ENCODE assay signal across 13 cellular contexts in genomic region chrX:153774576-153775292, GRCh38. TPM values are rescaled to one million over a fixed set of nuclear protein-coding genes. Genes with fewer than 3 reads are reported as not detected.
DNase-seq lines count a peak whose midpoint lies in the region; ATAC-seq, FAIRE-seq and TF ChIP-seq lines count a peak whose summit lies in the region.
"Had no signal": no experiment of that assay in that cellular context is flagged by ENCODE, and none has a peak within 500 bp of the region (broad histone marks: within the 10 kb centered on the region; RNA-seq: fewer than 3 reads in every experiment).

No MANE protein-coding gene starts in this region.

- TF ChIP-seq POLR2A in right lobe of liver (IDR thresholded peaks at IDR 0.05) (no peak), HepG2 (IDR thresholded peaks at IDR 0.05; ENCODE audit: insufficient read depth in 1 of 2, low read depth in 2 of 2, low read length in 2 of 2) (no peak), body of pancreas (IDR thresholded peaks at IDR 0.05) (no peak)

- ATAC-seq in right lobe of liver: no peak
- no peak for ATAC-seq in HepG2
- ATAC-seq in body of pancreas: no peak
- no peak for ATAC-seq in upper lobe of right lung

- H3K9me3 ChIP-seq in right lobe of liver (no peaks in the 10 kb centered on the region), HepG2 (ENCODE audit: low read length) (no peaks in the 10 kb centered on the region), body of pancreas (no peaks in the 10 kb centered on the region), upper lobe of right lung (no peaks in the 10 kb centered on the region)
- H3K9me3 ChIP-seq: SJCRH30 had no signal

- no peaks in the 10 kb centered on the region for H3K36me3 ChIP-seq in right lobe of liver
- no peaks in the 10 kb centered on the region for H3K36me3 ChIP-seq in HepG2 (replicated peaks in 1 of 2; ENCODE audit: control insufficient read depth in 1 of 2, insufficient read depth in 2 of 2, low read length in 2 of 2)
- H3K36me3 ChIP-seq in body of pancreas (replicated peaks in 1 of 2; ENCODE audit: insufficient read depth in 1 of 2, low read depth in 2 of 2): no peaks in the 10 kb centered on the region
- no peaks in the 10 kb centered on the region for H3K36me3 ChIP-seq in upper lobe of right lung
- H3K36me3 ChIP-seq: BLaER1, SJCRH30 had no signal

- H3K27me3 ChIP-seq in right lobe of liver (no peaks in the 10 kb centered on the region), HepG2 (ENCODE audit: control insufficient read depth in 1 of 2, insufficient read depth in 2 of 2, low read length in 2 of 2) (no peaks in the 10 kb centered on the region), body of pancreas (no peaks in the 10 kb centered on the region), upper lobe of right lung (no peaks in the 10 kb centered on the region)
- H3K27me3 ChIP-seq: BLaER1, SJCRH30 had no signal

- DNase-seq in right lobe of liver (peak in 2 of 3 donors; percentile 14 to 56), HepG2 (ENCODE audit: low spot score) (no peak), body of pancreas (peak in 3 of 4 donors; percentile 5 to 10 (median 6)), left kidney (ENCODE audit: low read depth, low spot score) (peak; percentile 49), upper lobe of right lung (peak; percentile 33), NOMO-1 treated with DMSO at 0.1 percent for 48 hours (lab: John Stamatoyannopoulos, UW; ENCODE audit: unreplicated experiment) (no peak)
- no peak for DNase-seq in effector CD8-positive, alpha-beta T cell (lab: John Stamatoyannopoulos, UW)
- DNase-seq: Kasumi-1, NCI-H1417, NCI-H2029, NCI-H510A treated with DMSO at 0.1 percent for 48 hours, SJCRH30 had no signal

- no peaks in the 10 kb centered on the region for H4K20me1 ChIP-seq in HepG2 (ENCODE audit: insufficient read depth, low read length)
- H4K20me1 ChIP-seq: BLaER1 had no signal

- H2AFZ ChIP-seq in HepG2 (ENCODE audit: low read length): no peak overlapping the region

- BruUV-seq in HepG2 (replicated peaks; lab: Mats Ljungman, UMichigan): no TSS peak

- H3K79me2 ChIP-seq in HepG2 (ENCODE audit: insufficient read depth, low read length): no peaks in the 10 kb centered on the region

- POLR2A ChIA-PET in HepG2 (lab: Yijun Ruan, JAX): no interaction called here

- intact Hi-C loops in right lobe of liver (cut with DNase I) (no loop called here), HepG2 (cut with micrococcal nuclease; ENCODE audit: unreplicated experiment) (no loop called here), body of pancreas (cut with DNase I) (no loop called here), upper lobe of right lung (cut with DNase I) (no loop called here)

- in situ Hi-C loops in HepG2 (cut with HindIII; ENCODE audit: extremely low pct_ligation_motif_present, low pct_unique_long_range_greater_than_20kb): no loop called here

- TF ChIP-seq EP300 in HepG2 (IDR thresholded peaks at IDR 0.05; ENCODE audit: low read depth in 2 of 2, low read length in 2 of 2): no peak
- TF ChIP-seq EP300 in HepG2 (CRISPR knock-in tag; IDR thresholded peaks at IDR 0.05; ENCODE audit: borderline replicate concordance): no peak

- no peak overlapping the region for H3K4me2 ChIP-seq in HepG2 (ENCODE audit: low read depth, low read length)
- H3K4me2 ChIP-seq: BLaER1 had no signal

- H3K4me3 ChIP-seq in right lobe of liver (no peak overlapping the region), HepG2 (replicated peaks in 1 of 3; ENCODE audit: insufficient read depth in 1 of 3, low read depth in 2 of 3, low read length in 3 of 3) (no peak overlapping the region), body of pancreas (no peak overlapping the region), upper lobe of right lung (no peak overlapping the region)
- H3K4me3 ChIP-seq: BLaER1, SJCRH30 had no signal

- no peak for TF ChIP-seq RAD21 in HepG2 (CRISPR knock-in tag; IDR thresholded peaks at IDR 0.05)

- no peak overlapping the region for H3K9ac ChIP-seq in HepG2 (ENCODE audit: insufficient read depth, low read depth, low read length)
- H3K9ac ChIP-seq: BLaER1 had no signal

- FAIRE-seq in HepG2 (lab: Jason Lieb, UNC): no peak

- H3K27ac ChIP-seq in right lobe of liver (no peak overlapping the region), HepG2 (ENCODE audit: extremely low read length, insufficient read depth, low read length) (no peak overlapping the region), body of pancreas (no peak overlapping the region), upper lobe of right lung (no peak overlapping the region)
- H3K27ac ChIP-seq: BLaER1, SJCRH30 had no signal

- TF ChIP-seq CTCF in right lobe of liver (IDR thresholded peaks at IDR 0.05) (no peak), HepG2 (CRISPR knock-in tag; IDR thresholded peaks at IDR 0.05) (no peak), body of pancreas (IDR thresholded peaks at IDR 0.05) (no peak), upper lobe of right lung (IDR thresholded peaks at IDR 0.05) (no peak)

- CTCF ChIA-PET in HepG2 (lab: Yijun Ruan, JAX; ENCODE audit: low intra/inter-chr PET ratio, low total read pairs): no interaction called here

- WGBS in right lobe of liver (ENCODE audit: insufficient coverage, low coverage, low lambda C conversion rate, missing lambda C conversion rate): 100% methylated on average over 1 of the region's 37 CpGs
- no CpG with 5 or more reads among the region's 37 CpGs for WGBS in HepG2 (ENCODE audit: low lambda C conversion rate)
- 86% methylated on average over 14 of the region's 37 CpGs; no CpG with 5 or more reads in 1 of the 2 donors for WGBS in body of pancreas, 2 donors

- H3K4me1 ChIP-seq in right lobe of liver (no peaks in the 10 kb centered on the region), HepG2 (ENCODE audit: insufficient read depth, low read length) (no peaks in the 10 kb centered on the region), body of pancreas (no peaks in the 10 kb centered on the region), upper lobe of right lung (no peaks in the 10 kb centered on the region)
- H3K4me1 ChIP-seq: SJCRH30 had no signal

RNA-seq across cellular contexts. Expression of gene SRPK3, which starts 6.1 kb away (rescaled TPM):
- not detected for total RNA-seq in right lobe of liver
- total RNA-seq in HepG2 (2016; rRNA removed; fragmentation: Illumina TruSeq; extraction: Trizol): 0.22 TPM in 1 of 2 replicates, not detected in the other
- not detected in 2 replicates for total RNA-seq in HepG2 (2016; cell fraction: cytosol; rRNA removed; fragmentation: Illumina TruSeq; extraction: Trizol; ENCODE audit: low read depth)
- 0.09 TPM in 1 of 2 replicates, not detected in the other for total RNA-seq in HepG2 (2016; cell fraction: insoluble cytoplasmic fraction; rRNA removed; fragmentation: Illumina TruSeq; extraction: Trizol)
- total RNA-seq in HepG2 (2016; cell fraction: membrane; rRNA removed; fragmentation: Illumina TruSeq; extraction: Trizol): 0.07 TPM in 1 of 2 replicates, not detected in the other
- not detected in 2 replicates for total RNA-seq in HepG2 (2016; cell fraction: nucleus; rRNA removed; fragmentation: Illumina TruSeq; extraction: Trizol)
- polyA plus RNA-seq in HepG2 (2011; rRNA removed): 0.10 and 0.30 TPM in 2 replicates
- polyA plus RNA-seq in HepG2 (2011; cell fraction: cytosol; rRNA removed): 0.03 and 0.13 TPM in 2 replicates
- 0.93 and 2.1 TPM in 2 replicates for polyA plus RNA-seq in HepG2 (2011; cell fraction: nucleus; rRNA removed)
- polyA plus RNA-seq in HepG2 (2012): 0.07 and 0.15 TPM in 2 replicates
- 0.16 and 0.37 TPM in 2 replicates for polyA plus RNA-seq in HepG2 (2016; cell fraction: cytosol; fragmentation: Illumina TruSeq; extraction: Trizol; ENCODE audit: low read depth)
- not detected in 2 replicates for polyA plus RNA-seq in HepG2 (2016; cell fraction: insoluble cytoplasmic fraction; fragmentation: Illumina TruSeq; extraction: Trizol; ENCODE audit: low read depth)
- 0.14 TPM in 1 of 2 replicates, not detected in the other for polyA plus RNA-seq in HepG2 (2016; cell fraction: membrane; fragmentation: Illumina TruSeq; extraction: Trizol; ENCODE audit: low read depth)
- 0.57 TPM in 1 of 2 replicates, not detected in the other for polyA plus RNA-seq in HepG2 (2016; cell fraction: nucleus; fragmentation: Illumina TruSeq; extraction: Trizol; ENCODE audit: insufficient read depth, low read depth)
- polyA minus RNA-seq in HepG2 (2011; rRNA and poly(A)+ RNA removed; ENCODE audit: low replicate concordance): 0.06 TPM in 1 of 2 replicates, not detected in the other
- polyA minus RNA-seq in HepG2 (2011; cell fraction: cytosol; rRNA and poly(A)+ RNA removed): not detected in 2 replicates
- polyA minus RNA-seq in HepG2 (2011; cell fraction: nucleus; rRNA and poly(A)+ RNA removed): not detected in 2 replicates
- not detected for total RNA-seq in body of pancreas
- not detected for total RNA-seq in upper lobe of right lung

RNA-seq across cellular contexts. Expression of gene PLXNB3, which starts 10.7 kb away (rescaled TPM):
- total RNA-seq in right lobe of liver (1 to 10 TPM in 3 of 6 experiments, under 1 TPM in 3; 0.55 to 1.7 (median 0.94) TPM), HepG2 (2016; rRNA removed; fragmentation: Illumina TruSeq; extraction: Trizol) (1.2 and 3.0 TPM in 2 replicates), body of pancreas (10 to 100 TPM in 1 of 2 donors, 1 to 10 TPM in 1; 4.2 to 13.2 TPM), upper lobe of right lung (3.3 TPM)
- 0.20 and 0.62 TPM in 2 replicates for total RNA-seq in HepG2 (2016; cell fraction: cytosol; rRNA removed; fragmentation: Illumina TruSeq; extraction: Trizol; ENCODE audit: low read depth)
- total RNA-seq in HepG2 (2016; cell fraction: insoluble cytoplasmic fraction; rRNA removed; fragmentation: Illumina TruSeq; extraction: Trizol): 0.51 and 3.2 TPM in 2 replicates
- total RNA-seq in HepG2 (2016; cell fraction: membrane; rRNA removed; fragmentation: Illumina TruSeq; extraction: Trizol): 0.90 and 1.4 TPM in 2 replicates
- 3.6 and 5.9 TPM in 2 replicates for total RNA-seq in HepG2 (2016; cell fraction: nucleus; rRNA removed; fragmentation: Illumina TruSeq; extraction: Trizol)
- 6.9 and 8.1 TPM in 2 replicates for polyA plus RNA-seq in HepG2 (2011; rRNA removed)
- 2.0 and 3.8 TPM in 2 replicates for polyA plus RNA-seq in HepG2 (2011; cell fraction: cytosol; rRNA removed)
- 40.4 and 58.7 TPM in 2 replicates for polyA plus RNA-seq in HepG2 (2011; cell fraction: nucleus; rRNA removed)
- polyA plus RNA-seq in HepG2 (2012): 3.4 and 5.7 TPM in 2 replicates
- polyA plus RNA-seq in HepG2 (2016; cell fraction: cytosol; fragmentation: Illumina TruSeq; extraction: Trizol; ENCODE audit: low read depth): 0.61 and 0.93 TPM in 2 replicates
- polyA plus RNA-seq in HepG2 (2016; cell fraction: insoluble cytoplasmic fraction; fragmentation: Illumina TruSeq; extraction: Trizol; ENCODE audit: low read depth): 1.8 and 2.9 TPM in 2 replicates
- 2.0 and 2.3 TPM in 2 replicates for polyA plus RNA-seq in HepG2 (2016; cell fraction: membrane; fragmentation: Illumina TruSeq; extraction: Trizol; ENCODE audit: low read depth)
- 20.2 and 27.0 TPM in 2 replicates for polyA plus RNA-seq in HepG2 (2016; cell fraction: nucleus; fragmentation: Illumina TruSeq; extraction: Trizol; ENCODE audit: insufficient read depth, low read depth)
- polyA minus RNA-seq in HepG2 (2011; rRNA and poly(A)+ RNA removed; ENCODE audit: low replicate concordance): 0.68 and 8.0 TPM in 2 replicates
- polyA minus RNA-seq in HepG2 (2011; cell fraction: cytosol; rRNA and poly(A)+ RNA removed): 5.1 and 5.5 TPM in 2 replicates
- 5.0 and 6.8 TPM in 2 replicates for polyA minus RNA-seq in HepG2 (2011; cell fraction: nucleus; rRNA and poly(A)+ RNA removed)

RNA-seq across cellular contexts. Expression of gene IDH3G, which starts 19.4 kb away (rescaled TPM):
- total RNA-seq in right lobe of liver (10 to 100 TPM; 19.4 to 70.1 (median 27.4) TPM), HepG2 (2016; rRNA removed; fragmentation: Illumina TruSeq; extraction: Trizol) (16.2 and 18.7 TPM in 2 replicates), body of pancreas (10 to 100 TPM; 25.2 to 27.7 TPM), upper lobe of right lung (42.7 TPM)
- 13.0 and 13.1 TPM in 2 replicates for total RNA-seq in HepG2 (2016; cell fraction: cytosol; rRNA removed; fragmentation: Illumina TruSeq; extraction: Trizol; ENCODE audit: low read depth)
- 17.8 and 20.1 TPM in 2 replicates for total RNA-seq in HepG2 (2016; cell fraction: insoluble cytoplasmic fraction; rRNA removed; fragmentation: Illumina TruSeq; extraction: Trizol)
- 8.6 and 11.1 TPM in 2 replicates for total RNA-seq in HepG2 (2016; cell fraction: membrane; rRNA removed; fragmentation: Illumina TruSeq; extraction: Trizol)
- 12.0 and 15.0 TPM in 2 replicates for total RNA-seq in HepG2 (2016; cell fraction: nucleus; rRNA removed; fragmentation: Illumina TruSeq; extraction: Trizol)
- polyA plus RNA-seq in HepG2 (2011; rRNA removed): 35.5 and 36.0 TPM in 2 replicates
- polyA plus RNA-seq in HepG2 (2011; cell fraction: cytosol; rRNA removed): 26.8 and 43.0 TPM in 2 replicates
- 101 and 115 TPM in 2 replicates for polyA plus RNA-seq in HepG2 (2011; cell fraction: nucleus; rRNA removed)
- polyA plus RNA-seq in HepG2 (2012): 19.4 and 20.6 TPM in 2 replicates
- polyA plus RNA-seq in HepG2 (2016; cell fraction: cytosol; fragmentation: Illumina TruSeq; extraction: Trizol; ENCODE audit: low read depth): 11.0 and 12.1 TPM in 2 replicates
- polyA plus RNA-seq in HepG2 (2016; cell fraction: insoluble cytoplasmic fraction; fragmentation: Illumina TruSeq; extraction: Trizol; ENCODE audit: low read depth): 24.4 and 28.5 TPM in 2 replicates
- 10.0 and 10.7 TPM in 2 replicates for polyA plus RNA-seq in HepG2 (2016; cell fraction: membrane; fragmentation: Illumina TruSeq; extraction: Trizol; ENCODE audit: low read depth)
- 28.9 and 29.2 TPM in 2 replicates for polyA plus RNA-seq in HepG2 (2016; cell fraction: nucleus; fragmentation: Illumina TruSeq; extraction: Trizol; ENCODE audit: insufficient read depth, low read depth)
- polyA minus RNA-seq in HepG2 (2011; rRNA and poly(A)+ RNA removed; ENCODE audit: low replicate concordance): 56.4 and 152 TPM in 2 replicates
- 11.8 and 17.8 TPM in 2 replicates for polyA minus RNA-seq in HepG2 (2011; cell fraction: cytosol; rRNA and poly(A)+ RNA removed)
- polyA minus RNA-seq in HepG2 (2011; cell fraction: nucleus; rRNA and poly(A)+ RNA removed): 16.5 and 18.6 TPM in 2 replicates

RNA-seq across cellular contexts. Expression of gene SSR4, which starts 19.7 kb away (rescaled TPM):
- total RNA-seq in right lobe of liver (100 to 1,000 TPM; 150 to 221 (median 205) TPM), HepG2 (2016; rRNA removed; fragmentation: Illumina TruSeq; extraction: Trizol) (124 and 214 TPM in 2 replicates), body of pancreas (100 to 1,000 TPM; 115 to 238 TPM), upper lobe of right lung (204 TPM)
- 180 and 198 TPM in 2 replicates for total RNA-seq in HepG2 (2016; cell fraction: cytosol; rRNA removed; fragmentation: Illumina TruSeq; extraction: Trizol; ENCODE audit: low read depth)
- total RNA-seq in HepG2 (2016; cell fraction: insoluble cytoplasmic fraction; rRNA removed; fragmentation: Illumina TruSeq; extraction: Trizol): 138 and 213 TPM in 2 replicates
- 175 and 187 TPM in 2 replicates for total RNA-seq in HepG2 (2016; cell fraction: membrane; rRNA removed; fragmentation: Illumina TruSeq; extraction: Trizol)
- 143 and 151 TPM in 2 replicates for total RNA-seq in HepG2 (2016; cell fraction: nucleus; rRNA removed; fragmentation: Illumina TruSeq; extraction: Trizol)
- polyA plus RNA-seq in HepG2 (2011; rRNA removed): 288 and 319 TPM in 2 replicates
- polyA plus RNA-seq in HepG2 (2011; cell fraction: cytosol; rRNA removed): 276 and 476 TPM in 2 replicates
- polyA plus RNA-seq in HepG2 (2011; cell fraction: nucleus; rRNA removed): 234 and 252 TPM in 2 replicates
- 198 and 204 TPM in 2 replicates for polyA plus RNA-seq in HepG2 (2012)
- polyA plus RNA-seq in HepG2 (2016; cell fraction: cytosol; fragmentation: Illumina TruSeq; extraction: Trizol; ENCODE audit: low read depth): 201 and 218 TPM in 2 replicates
- polyA plus RNA-seq in HepG2 (2016; cell fraction: insoluble cytoplasmic fraction; fragmentation: Illumina TruSeq; extraction: Trizol; ENCODE audit: low read depth): 141 and 145 TPM in 2 replicates
- polyA plus RNA-seq in HepG2 (2016; cell fraction: membrane; fragmentation: Illumina TruSeq; extraction: Trizol; ENCODE audit: low read depth): 192 and 200 TPM in 2 replicates
- 301 and 315 TPM in 2 replicates for polyA plus RNA-seq in HepG2 (2016; cell fraction: nucleus; fragmentation: Illumina TruSeq; extraction: Trizol; ENCODE audit: insufficient read depth, low read depth)
- polyA minus RNA-seq in HepG2 (2011; rRNA and poly(A)+ RNA removed; ENCODE audit: low replicate concordance): 172 and 203 TPM in 2 replicates
- polyA minus RNA-seq in HepG2 (2011; cell fraction: cytosol; rRNA and poly(A)+ RNA removed): 187 and 225 TPM in 2 replicates
- polyA minus RNA-seq in HepG2 (2011; cell fraction: nucleus; rRNA and poly(A)+ RNA removed): 34.9 TPM in 2 replicates

RNA-seq across cellular contexts. Expression of gene ABCD1, which starts 50.1 kb away (rescaled TPM):
- 10 to 100 TPM in 4 of 6 experiments, 1 to 10 TPM in 2; 8.0 to 20.8 (median 10.9) TPM for total RNA-seq in right lobe of liver
- total RNA-seq in HepG2 (2016; rRNA removed; fragmentation: Illumina TruSeq; extraction: Trizol): 10.1 and 15.9 TPM in 2 replicates
- total RNA-seq in HepG2 (2016; cell fraction: cytosol; rRNA removed; fragmentation: Illumina TruSeq; extraction: Trizol; ENCODE audit: low read depth): 1.6 and 2.0 TPM in 2 replicates
- 9.1 and 16.2 TPM in 2 replicates for total RNA-seq in HepG2 (2016; cell fraction: insoluble cytoplasmic fraction; rRNA removed; fragmentation: Illumina TruSeq; extraction: Trizol)
- 5.1 and 7.8 TPM in 2 replicates for total RNA-seq in HepG2 (2016; cell fraction: membrane; rRNA removed; fragmentation: Illumina TruSeq; extraction: Trizol)
- total RNA-seq in HepG2 (2016; cell fraction: nucleus; rRNA removed; fragmentation: Illumina TruSeq; extraction: Trizol): 14.6 and 18.2 TPM in 2 replicates
- 11.4 and 15.4 TPM in 2 replicates for polyA plus RNA-seq in HepG2 (2011; rRNA removed)
- polyA plus RNA-seq in HepG2 (2011; cell fraction: cytosol; rRNA removed): 7.2 and 9.7 TPM in 2 replicates
- 50.2 and 59.9 TPM in 2 replicates for polyA plus RNA-seq in HepG2 (2011; cell fraction: nucleus; rRNA removed)
- polyA plus RNA-seq in HepG2 (2012): 19.7 and 23.2 TPM in 2 replicates
- 2.1 and 2.2 TPM in 2 replicates for polyA plus RNA-seq in HepG2 (2016; cell fraction: cytosol; fragmentation: Illumina TruSeq; extraction: Trizol; ENCODE audit: low read depth)
- 8.6 and 12.6 TPM in 2 replicates for polyA plus RNA-seq in HepG2 (2016; cell fraction: insoluble cytoplasmic fraction; fragmentation: Illumina TruSeq; extraction: Trizol; ENCODE audit: low read depth)
- polyA plus RNA-seq in HepG2 (2016; cell fraction: membrane; fragmentation: Illumina TruSeq; extraction: Trizol; ENCODE audit: low read depth): 4.3 and 5.1 TPM in 2 replicates
- polyA plus RNA-seq in HepG2 (2016; cell fraction: nucleus; fragmentation: Illumina TruSeq; extraction: Trizol; ENCODE audit: insufficient read depth, low read depth): 34.6 and 36.9 TPM in 2 replicates
- polyA minus RNA-seq in HepG2 (2011; rRNA and poly(A)+ RNA removed; ENCODE audit: low replicate concordance): 25.4 and 48.9 TPM in 2 replicates
- 19.4 and 20.9 TPM in 2 replicates for polyA minus RNA-seq in HepG2 (2011; cell fraction: cytosol; rRNA and poly(A)+ RNA removed)
- 25.5 and 30.1 TPM in 2 replicates for polyA minus RNA-seq in HepG2 (2011; cell fraction: nucleus; rRNA and poly(A)+ RNA removed)
- 10 to 100 TPM; 11.2 to 31.6 TPM for total RNA-seq in body of pancreas
- 15.1 TPM for total RNA-seq in upper lobe of right lung

Comparison
In these comparisons a context has a peak if more than half of its experiments do, and no peak if none do; other contexts are left out.
1. DNase-seq: peak in right lobe of liver (2 of 3), body of pancreas (3 of 4), left kidney (single experiment) and upper lobe of right lung (single experiment); none in HepG2 (single experiment), NOMO-1 treated with DMSO at 0.1 percent for 48 hours (single experiment) and effector CD8-positive, alpha-beta T cell (single experiment).